1 cellular context compared by ENCODE assay signal in the genomic region with DNA sequence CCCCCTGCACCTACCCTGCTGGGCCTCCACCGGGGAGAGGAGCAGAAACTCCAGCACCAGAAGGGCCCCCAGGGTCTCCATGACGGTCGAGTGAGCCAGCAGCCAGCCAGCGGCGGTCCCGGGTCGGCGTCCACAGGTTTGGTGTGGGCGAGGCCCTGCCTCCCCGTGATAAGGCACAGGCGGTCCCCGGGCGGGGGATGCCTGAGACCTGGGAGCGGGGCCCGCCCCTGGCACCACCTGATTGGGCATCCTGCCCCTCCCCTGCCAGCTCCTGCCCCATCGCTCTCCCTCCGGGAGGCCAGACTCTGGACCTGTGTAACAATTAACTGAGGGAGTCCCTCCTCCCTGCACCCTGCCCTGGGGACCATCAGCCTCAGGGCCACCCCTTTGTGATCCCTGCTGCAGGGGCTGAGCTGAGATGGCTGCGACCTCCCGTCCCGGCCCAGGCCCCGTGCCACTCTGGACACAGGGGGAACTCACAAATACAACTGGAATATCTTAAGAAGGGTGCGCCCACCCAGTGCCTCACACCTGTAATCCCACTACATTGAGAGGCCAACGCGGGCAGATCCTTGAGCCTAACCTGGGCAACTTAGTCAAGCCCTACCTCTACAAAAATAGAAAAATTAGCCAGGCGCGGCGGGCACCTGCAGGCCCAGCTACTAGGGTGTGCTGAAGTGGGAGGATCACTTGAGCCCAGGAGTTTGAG.
TF ChIP-seq lines count a peak whose summit lies in the region.

Gene SMIM24, minus strand, starts transcription at position 143 of the 709 bp plus-strand sequence. Its CDS starts 62 bp downstream, at position 81.

TF ChIP-seq in HepG2, 621 proteins besides CTCF, POLR2A, EP300 and RAD21 (continued from another document and continues in another):
- TF ChIP-seq, protein P1, sequence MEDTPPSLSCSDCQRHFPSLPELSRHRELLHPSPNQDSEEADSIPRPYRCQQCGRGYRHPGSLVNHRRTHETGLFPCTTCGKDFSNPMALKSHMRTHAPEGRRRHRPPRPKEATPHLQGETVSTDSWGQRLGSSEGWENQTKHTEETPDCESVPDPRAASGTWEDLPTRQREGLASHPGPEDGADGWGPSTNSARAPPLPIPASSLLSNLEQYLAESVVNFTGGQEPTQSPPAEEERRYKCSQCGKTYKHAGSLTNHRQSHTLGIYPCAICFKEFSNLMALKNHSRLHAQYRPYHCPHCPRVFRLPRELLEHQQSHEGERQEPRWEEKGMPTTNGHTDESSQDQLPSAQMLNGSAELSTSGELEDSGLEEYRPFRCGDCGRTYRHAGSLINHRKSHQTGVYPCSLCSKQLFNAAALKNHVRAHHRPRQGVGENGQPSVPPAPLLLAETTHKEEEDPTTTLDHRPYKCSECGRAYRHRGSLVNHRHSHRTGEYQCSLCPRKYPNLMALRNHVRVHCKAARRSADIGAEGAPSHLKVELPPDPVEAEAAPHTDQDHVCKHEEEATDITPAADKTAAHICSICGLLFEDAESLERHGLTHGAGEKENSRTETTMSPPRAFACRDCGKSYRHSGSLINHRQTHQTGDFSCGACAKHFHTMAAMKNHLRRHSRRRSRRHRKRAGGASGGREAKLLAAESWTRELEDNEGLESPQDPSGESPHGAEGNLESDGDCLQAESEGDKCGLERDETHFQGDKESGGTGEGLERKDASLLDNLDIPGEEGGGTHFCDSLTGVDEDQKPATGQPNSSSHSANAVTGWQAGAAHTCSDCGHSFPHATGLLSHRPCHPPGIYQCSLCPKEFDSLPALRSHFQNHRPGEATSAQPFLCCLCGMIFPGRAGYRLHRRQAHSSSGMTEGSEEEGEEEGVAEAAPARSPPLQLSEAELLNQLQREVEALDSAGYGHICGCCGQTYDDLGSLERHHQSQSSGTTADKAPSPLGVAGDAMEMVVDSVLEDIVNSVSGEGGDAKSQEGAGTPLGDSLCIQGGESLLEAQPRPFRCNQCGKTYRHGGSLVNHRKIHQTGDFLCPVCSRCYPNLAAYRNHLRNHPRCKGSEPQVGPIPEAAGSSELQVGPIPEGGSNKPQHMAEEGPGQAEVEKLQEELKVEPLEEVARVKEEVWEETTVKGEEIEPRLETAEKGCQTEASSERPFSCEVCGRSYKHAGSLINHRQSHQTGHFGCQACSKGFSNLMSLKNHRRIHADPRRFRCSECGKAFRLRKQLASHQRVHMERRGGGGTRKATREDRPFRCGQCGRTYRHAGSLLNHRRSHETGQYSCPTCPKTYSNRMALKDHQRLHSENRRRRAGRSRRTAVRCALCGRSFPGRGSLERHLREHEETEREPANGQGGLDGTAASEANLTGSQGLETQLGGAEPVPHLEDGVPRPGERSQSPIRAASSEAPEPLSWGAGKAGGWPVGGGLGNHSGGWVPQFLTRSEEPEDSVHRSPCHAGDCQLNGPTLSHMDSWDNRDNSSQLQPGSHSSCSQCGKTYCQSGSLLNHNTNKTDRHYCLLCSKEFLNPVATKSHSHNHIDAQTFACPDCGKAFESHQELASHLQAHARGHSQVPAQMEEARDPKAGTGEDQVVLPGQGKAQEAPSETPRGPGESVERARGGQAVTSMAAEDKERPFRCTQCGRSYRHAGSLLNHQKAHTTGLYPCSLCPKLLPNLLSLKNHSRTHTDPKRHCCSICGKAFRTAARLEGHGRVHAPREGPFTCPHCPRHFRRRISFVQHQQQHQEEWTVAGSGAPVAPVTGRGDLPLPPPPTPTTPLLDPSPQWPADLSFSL (CRISPR knock-in tag; IDR thresholded peaks at IDR 0.05) = no peak
- TF ChIP-seq ZNF569 (CRISPR knock-in tag; IDR thresholded peaks at IDR 0.05; ENCODE audit: borderline replicate concordance) = no peak
- no peak for TF ChIP-seq ZNF709 (CRISPR knock-in tag; IDR thresholded peaks at IDR 0.05)
- no peak for TF ChIP-seq CREB1 (IDR thresholded peaks at IDR 0.05)
- TF ChIP-seq CREB1 (CRISPR knock-in tag; IDR thresholded peaks at IDR 0.05) = no peak
- no peak for TF ChIP-seq SMAD3 (CRISPR knock-in tag; IDR thresholded peaks at IDR 0.05)
- TF ChIP-seq, protein P2, sequence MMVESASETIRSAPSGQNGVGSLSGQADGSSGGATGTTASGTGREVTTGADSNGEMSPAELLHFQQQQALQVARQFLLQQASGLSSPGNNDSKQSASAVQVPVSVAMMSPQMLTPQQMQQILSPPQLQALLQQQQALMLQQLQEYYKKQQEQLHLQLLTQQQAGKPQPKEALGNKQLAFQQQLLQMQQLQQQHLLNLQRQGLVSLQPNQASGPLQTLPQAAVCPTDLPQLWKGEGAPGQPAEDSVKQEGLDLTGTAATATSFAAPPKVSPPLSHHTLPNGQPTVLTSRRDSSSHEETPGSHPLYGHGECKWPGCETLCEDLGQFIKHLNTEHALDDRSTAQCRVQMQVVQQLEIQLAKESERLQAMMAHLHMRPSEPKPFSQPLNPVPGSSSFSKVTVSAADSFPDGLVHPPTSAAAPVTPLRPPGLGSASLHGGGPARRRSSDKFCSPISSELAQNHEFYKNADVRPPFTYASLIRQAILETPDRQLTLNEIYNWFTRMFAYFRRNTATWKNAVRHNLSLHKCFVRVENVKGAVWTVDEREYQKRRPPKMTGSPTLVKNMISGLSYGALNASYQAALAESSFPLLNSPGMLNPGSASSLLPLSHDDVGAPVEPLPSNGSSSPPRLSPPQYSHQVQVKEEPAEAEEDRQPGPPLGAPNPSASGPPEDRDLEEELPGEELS (CRISPR knock-in tag; IDR thresholded peaks at IDR 0.05) = 0 out of 2 replicates have a peak, but pooled peaks have one; percentile 27
- TF ChIP-seq, protein P3, sequence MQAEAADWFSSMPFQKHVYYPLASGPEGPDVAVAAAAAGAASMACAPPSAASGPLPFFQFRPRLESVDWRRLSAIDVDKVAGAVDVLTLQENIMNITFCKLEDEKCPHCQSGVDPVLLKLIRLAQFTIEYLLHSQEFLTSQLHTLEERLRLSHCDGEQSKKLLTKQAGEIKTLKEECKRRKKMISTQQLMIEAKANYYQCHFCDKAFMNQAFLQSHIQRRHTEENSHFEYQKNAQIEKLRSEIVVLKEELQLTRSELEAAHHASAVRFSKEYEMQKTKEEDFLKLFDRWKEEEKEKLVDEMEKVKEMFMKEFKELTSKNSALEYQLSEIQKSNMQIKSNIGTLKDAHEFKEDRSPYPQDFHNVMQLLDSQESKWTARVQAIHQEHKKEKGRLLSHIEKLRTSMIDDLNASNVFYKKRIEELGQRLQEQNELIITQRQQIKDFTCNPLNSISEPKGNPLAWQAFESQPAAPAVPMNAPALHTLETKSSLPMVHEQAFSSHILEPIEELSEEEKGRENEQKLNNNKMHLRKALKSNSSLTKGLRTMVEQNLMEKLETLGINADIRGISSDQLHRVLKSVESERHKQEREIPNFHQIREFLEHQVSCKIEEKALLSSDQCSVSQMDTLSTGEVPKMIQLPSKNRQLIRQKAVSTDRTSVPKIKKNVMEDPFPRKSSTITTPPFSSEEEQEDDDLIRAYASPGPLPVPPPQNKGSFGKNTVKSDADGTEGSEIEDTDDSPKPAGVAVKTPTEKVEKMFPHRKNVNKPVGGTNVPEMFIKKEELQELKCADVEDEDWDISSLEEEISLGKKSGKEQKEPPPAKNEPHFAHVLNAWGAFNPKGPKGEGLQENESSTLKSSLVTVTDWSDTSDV (CRISPR knock-in tag; IDR thresholded peaks at IDR 0.05) = 0 out of 2 replicates have a peak, but pooled peaks have one; percentile 45
- TF ChIP-seq, protein P4, sequence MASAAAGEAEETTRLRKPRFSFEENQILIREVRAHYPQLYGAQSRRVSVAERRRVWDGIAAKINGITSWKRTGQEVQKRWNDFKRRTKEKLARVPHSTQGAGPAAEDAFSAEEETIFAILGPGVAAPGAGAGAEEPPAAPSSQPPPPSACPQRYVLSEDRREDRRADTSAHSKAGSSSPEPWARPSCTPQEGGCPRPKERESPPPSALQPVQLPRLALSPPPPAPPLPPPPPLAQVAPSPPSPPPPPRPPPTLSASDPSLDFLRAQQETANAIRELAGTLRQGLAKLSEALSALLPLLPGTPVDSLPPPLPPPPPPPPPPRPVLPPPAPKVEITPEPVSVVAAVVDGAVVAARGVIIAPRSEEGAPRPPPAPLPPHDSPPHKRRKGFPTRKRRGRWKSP (CRISPR knock-in tag; IDR thresholded peaks at IDR 0.05) = no peak
- no peak for TF ChIP-seq ZNF329 (CRISPR knock-in tag; IDR thresholded peaks at IDR 0.05; ENCODE audit: low read depth)
- no peak; the same call in none of the 2 replicates for TF ChIP-seq ZBTB7B (CRISPR knock-in tag; IDR thresholded peaks at IDR 0.05)
- no peak for TF ChIP-seq POLR2AphosphoS2 (IDR thresholded peaks at IDR 0.05; ENCODE audit: low read depth, low read length)
- TF ChIP-seq, protein P5, sequence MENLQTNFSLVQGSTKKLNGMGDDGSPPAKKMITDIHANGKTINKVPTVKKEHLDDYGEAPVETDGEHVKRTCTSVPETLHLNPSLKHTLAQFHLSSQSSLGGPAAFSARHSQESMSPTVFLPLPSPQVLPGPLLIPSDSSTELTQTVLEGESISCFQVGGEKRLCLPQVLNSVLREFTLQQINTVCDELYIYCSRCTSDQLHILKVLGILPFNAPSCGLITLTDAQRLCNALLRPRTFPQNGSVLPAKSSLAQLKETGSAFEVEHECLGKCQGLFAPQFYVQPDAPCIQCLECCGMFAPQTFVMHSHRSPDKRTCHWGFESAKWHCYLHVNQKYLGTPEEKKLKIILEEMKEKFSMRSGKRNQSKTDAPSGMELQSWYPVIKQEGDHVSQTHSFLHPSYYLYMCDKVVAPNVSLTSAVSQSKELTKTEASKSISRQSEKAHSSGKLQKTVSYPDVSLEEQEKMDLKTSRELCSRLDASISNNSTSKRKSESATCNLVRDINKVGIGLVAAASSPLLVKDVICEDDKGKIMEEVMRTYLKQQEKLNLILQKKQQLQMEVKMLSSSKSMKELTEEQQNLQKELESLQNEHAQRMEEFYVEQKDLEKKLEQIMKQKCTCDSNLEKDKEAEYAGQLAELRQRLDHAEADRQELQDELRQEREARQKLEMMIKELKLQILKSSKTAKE (CRISPR knock-in tag; IDR thresholded peaks at IDR 0.05; ENCODE audit: borderline replicate concordance) = no peak
- 0 out of 2 replicates have a peak, but pooled peaks have one; percentile 29 for TF ChIP-seq ZSCAN9 (CRISPR knock-in tag; IDR thresholded peaks at IDR 0.05; ENCODE audit: borderline replicate concordance)
- no peak for TF ChIP-seq ZNF138 (CRISPR knock-in tag; IDR thresholded peaks at IDR 0.05; ENCODE audit: low read depth)
- no peak for TF ChIP-seq MED8 (CRISPR knock-in tag; IDR thresholded peaks at IDR 0.05; ENCODE audit: insufficient replicate concordance)
- TF ChIP-seq TEF (CRISPR knock-in tag; IDR thresholded peaks at IDR 0.05) = no peak
- no peak for TF ChIP-seq FOXP1 (IDR thresholded peaks at IDR 0.05)
- TF ChIP-seq FOXP1 (CRISPR knock-in tag; IDR thresholded peaks at IDR 0.05) = no peak
- no peak for TF ChIP-seq RNF2 (conservative IDR thresholded peaks at IDR 0.05; ENCODE audit: low read depth)
- TF ChIP-seq, protein P6, sequence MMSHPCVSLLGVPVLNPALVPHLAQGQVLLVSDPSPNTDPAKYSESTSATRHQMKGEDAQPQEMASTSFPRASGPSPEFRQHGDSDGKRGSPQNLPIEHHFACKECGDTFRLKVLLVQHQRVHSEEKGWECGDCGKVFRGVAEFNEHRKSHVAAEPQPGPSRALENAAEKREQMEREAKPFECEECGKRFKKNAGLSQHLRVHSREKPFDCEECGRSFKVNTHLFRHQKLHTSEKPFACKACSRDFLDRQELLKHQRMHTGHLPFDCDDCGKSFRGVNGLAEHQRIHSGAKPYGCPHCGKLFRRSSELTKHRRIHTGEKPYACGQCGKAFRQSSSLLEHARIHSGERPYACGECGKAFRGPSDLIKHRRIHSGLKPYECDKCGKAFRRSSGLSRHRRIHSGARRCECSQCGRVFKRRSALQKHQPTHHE (CRISPR knock-in tag; IDR thresholded peaks at IDR 0.05; ENCODE audit: borderline replicate concordance) = no peak
- TF ChIP-seq ZEB1 (IDR thresholded peaks at IDR 0.05; ENCODE audit: insufficient replicate concordance, low read depth) = no peak
- TF ChIP-seq AKAP8 (CRISPR knock-in tag; IDR thresholded peaks at IDR 0.05) = no peak
- no peak for TF ChIP-seq ZFP1 (CRISPR knock-in tag; IDR thresholded peaks at IDR 0.05)
- no peak for TF ChIP-seq ZNF562 (CRISPR knock-in tag; IDR thresholded peaks at IDR 0.05; ENCODE audit: borderline replicate concordance)
- no peak for TF ChIP-seq ZNF556 (CRISPR knock-in tag; IDR thresholded peaks at IDR 0.05; ENCODE audit: borderline replicate concordance)
- no peak for TF ChIP-seq RFX3 (CRISPR knock-in tag; IDR thresholded peaks at IDR 0.05)
- TF ChIP-seq EHMT2 (IDR thresholded peaks at IDR 0.05; ENCODE audit: borderline replicate concordance, low read depth, low read length) = no peak
- TF ChIP-seq SP1 (IDR thresholded peaks at IDR 0.05) = no peak
- peak; percentile 29; the same call in 1 of the 2 replicates for TF ChIP-seq SP1 (CRISPR knock-in tag; IDR thresholded peaks at IDR 0.05)
- peak; percentile 91 for TF ChIP-seq ZNF263 (CRISPR knock-in tag; IDR thresholded peaks at IDR 0.05)
- no peak; the same call in 1 of the 2 replicates for TF ChIP-seq ZBTB20 (CRISPR knock-in tag; IDR thresholded peaks at IDR 0.05; ENCODE audit: borderline replicate concordance, low read depth)
- no peak for TF ChIP-seq ZNF775 (CRISPR knock-in tag; IDR thresholded peaks at IDR 0.05; ENCODE audit: borderline replicate concordance)
- TF ChIP-seq MAF1 (CRISPR knock-in tag; IDR thresholded peaks at IDR 0.05; ENCODE audit: borderline replicate concordance) = no peak
- TF ChIP-seq ZSCAN12 (CRISPR knock-in tag; IDR thresholded peaks at IDR 0.05) = no peak
- TF ChIP-seq ZNF501 (CRISPR knock-in tag; IDR thresholded peaks at IDR 0.05) = no peak
- TF ChIP-seq HMGA1 (CRISPR knock-in tag; conservative IDR thresholded peaks at IDR 0.05) = no peak
- TF ChIP-seq LCORL (IDR thresholded peaks at IDR 0.05) = no peak
- TF ChIP-seq LCORL (CRISPR knock-in tag; IDR thresholded peaks at IDR 0.05) = peak; percentile 89
- TF ChIP-seq TEAD3 (CRISPR knock-in tag; optimal IDR thresholded peaks at IDR 0.05; ENCODE audit: borderline replicate concordance) = peak; percentile 49
- no peak for TF ChIP-seq ZNF773 (CRISPR knock-in tag; IDR thresholded peaks at IDR 0.05; ENCODE audit: borderline replicate concordance)
- TF ChIP-seq ZNF550 (CRISPR knock-in tag; IDR thresholded peaks at IDR 0.05; ENCODE audit: borderline replicate concordance) = no peak
- no peak for TF ChIP-seq ZNF367 (CRISPR knock-in tag; IDR thresholded peaks at IDR 0.05; ENCODE audit: borderline replicate concordance)
- no peak; the same call in 1 of the 2 replicates for TF ChIP-seq ZNF331 (CRISPR knock-in tag; IDR thresholded peaks at IDR 0.05)
- no peak for TF ChIP-seq HMG20A (CRISPR knock-in tag; IDR thresholded peaks at IDR 0.05; ENCODE audit: borderline replicate concordance)
- TF ChIP-seq ZNF205 (CRISPR knock-in tag; IDR thresholded peaks at IDR 0.05) = no peak
- no peak for TF ChIP-seq FOXM1 (CRISPR knock-in tag; IDR thresholded peaks at IDR 0.05)
